In the genomic region with DNA sequence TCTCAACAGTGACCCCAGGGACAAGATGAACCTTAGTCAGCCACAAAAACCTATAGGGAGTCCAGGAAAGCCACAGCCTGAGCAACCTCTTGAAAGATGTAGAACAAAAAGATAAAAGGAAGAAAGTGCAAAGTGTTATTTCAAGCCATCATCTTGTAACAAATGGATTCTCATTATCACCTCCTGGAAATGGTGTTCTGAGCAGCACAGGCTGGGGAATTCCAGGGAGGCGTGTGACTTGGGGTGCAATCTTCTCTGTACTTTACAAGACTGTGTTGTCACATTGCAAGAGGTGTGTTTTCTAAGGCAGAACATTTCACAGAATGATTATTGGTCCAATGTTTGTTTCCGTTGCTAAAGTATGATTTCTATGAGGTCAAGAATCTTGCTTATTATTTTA, we compare ENCODE assay signal across 28 cellular contexts.
A peak's percentile ranks its signal among the peaks of the same experiment; 100 is the strongest.
DNase-seq lines count a peak whose midpoint lies in the region; ATAC-seq, FAIRE-seq and TF ChIP-seq lines count a peak whose summit lies in the region.
"Had no signal": no experiment of that assay in that cellular context is flagged by ENCODE, and none has a peak within 500 bp of the region (broad histone marks: within the 10 kb centered on the region; RNA-seq: fewer than 3 reads in every experiment).

No MANE protein-coding gene starts in this region.

- ATAC-seq in activated T-cell treated with anti-CD3 and anti-CD28 coated beads, Interleukin-2, amount 50 U/mL, for 72 hours (replicated peaks in 1 of 2) = no peak
- ATAC-seq in GM12878 = peak; percentile 40; the same call in 1 of the 3 replicates

- H3K9me3 Mint-ChIP-seq in activated CD4-positive, alpha-beta T cell treated with anti-CD3 and anti-CD28 coated beads, Interleukin-2, amount 10 ng/mL, durations not matched to agents 24 days and 14 days = peaks cover 23% of the 10 kb centered on the region
- H3K9me3 Mint-ChIP-seq in activated T-cell treated with anti-CD3 and anti-CD28 coated beads, Interleukin-2, amount 50 U/mL, for 72 hours = peaks cover 0 to 5% of the 10 kb centered on the region in 2 donors
- H3K9me3 Mint-ChIP-seq in activated naive CD4-positive, alpha-beta T cell treated with anti-CD3 and anti-CD28 coated beads, Interleukin-2, amount 10 ng/mL, durations not matched to agents 7 days and 5 days = peaks cover 19% of the 10 kb centered on the region

- FAIRE-seq in GM12878 (lab: Jason Lieb, UNC) = no peak
- FAIRE-seq: A204.1, GM12892, GM18507 had no signal

- no peaks in the 10 kb centered on the region for H3K36me3 ChIP-seq in GM12878 (ENCODE audit: control insufficient read depth in 2 of 2, insufficient read depth in 2 of 2, low read length in 1 of 2)
- H3K36me3 ChIP-seq: BE2C had no signal

- WGBS in GM12878 (ENCODE audit: insufficient coverage, insufficient replicate concordance, low lambda C conversion rate, missing lambda C conversion rate) = 2% methylated on average over 2 of the region's 2 CpGs

- no peaks in the 10 kb centered on the region for H3K79me2 ChIP-seq in GM12878 (ENCODE audit: control insufficient read depth, insufficient read depth, low read length)

- no peak for TF ChIP-seq CTCF in GM12878 (IDR thresholded peaks at IDR 0.05 in 2 of 3, conservative IDR thresholded peaks at IDR 0.05 in 1 of 3; ENCODE audit: control insufficient read depth in 2 of 3, extremely low read depth in 1 of 3, insufficient read depth in 1 of 3, low read depth in 3 of 3, low read length in 3 of 3)
- no peak for TF ChIP-seq CTCF in GM10248 (IDR thresholded peaks at IDR 0.05; ENCODE audit: control extremely low read depth, extremely low read depth, low read depth, missing control alignments)

- RAD21 ChIA-PET in GM12878 (lab: Charles Lee; ENCODE audit: unreplicated experiment) = no interaction called here

- H3K27ac ChIP-seq in GM12878 (ENCODE audit: control insufficient read depth, insufficient read depth) = no peak overlapping the region
- H3K27ac ChIP-seq: BLaER1 had no signal

- no peak overlapping the region for H3K9ac ChIP-seq in GM12878 (ENCODE audit: control insufficient read depth, insufficient read depth, low read length)
- H3K9ac ChIP-seq: BLaER1 had no signal

- SMC1A ChIA-PET in GM12878 (lab: Charles Lee; ENCODE audit: uncharacterized antibody, unreplicated experiment) = no interaction called here

- peak overlapping the region; percentile 45 for H3K27ac Mint-ChIP-seq in activated CD4-positive, alpha-beta T cell treated with anti-CD3 and anti-CD28 coated beads, Interleukin-2, amount 10 ng/mL, durations not matched to agents 24 days and 14 days
- peak overlapping the region; percentile 19 for H3K27ac Mint-ChIP-seq in activated T-cell treated with anti-CD3 and anti-CD28 coated beads, Interleukin-2, amount 50 U/mL, for 72 hours
- H3K27ac Mint-ChIP-seq in activated naive CD4-positive, alpha-beta T cell treated with anti-CD3 and anti-CD28 coated beads, Interleukin-2, amount 10 ng/mL, durations not matched to agents 7 days and 5 days = peak overlapping the region; percentile 39
- H3K27ac Mint-ChIP-seq: CD14-positive monocyte; CD4-positive, alpha-beta memory T cell; CD4-positive, CD25-positive, alpha-beta regulatory T cell had no signal

- H3K36me3 Mint-ChIP-seq in activated CD4-positive, alpha-beta T cell treated with anti-CD3 and anti-CD28 coated beads, Interleukin-2, amount 10 ng/mL, durations not matched to agents 24 days and 14 days (ENCODE audit: low read depth) = peaks cover 33% of the 10 kb centered on the region
- H3K36me3 Mint-ChIP-seq in activated T-cell treated with anti-CD3 and anti-CD28 coated beads, Interleukin-2, amount 50 U/mL, for 72 hours (ENCODE audit: insufficient read depth in 2 of 2) = peaks cover 2 to 7% of the 10 kb centered on the region in 2 donors
- H3K36me3 Mint-ChIP-seq in activated naive CD4-positive, alpha-beta T cell treated with anti-CD3 and anti-CD28 coated beads, Interleukin-2, amount 10 ng/mL, durations not matched to agents 7 days and 5 days = peaks cover 22% of the 10 kb centered on the region

- no peaks in the 10 kb centered on the region for H4K20me1 ChIP-seq in GM12878 (ENCODE audit: control insufficient read depth, insufficient read depth)

- peaks cover 6% of the 10 kb centered on the region for H3K4me1 Mint-ChIP-seq in activated CD4-positive, alpha-beta T cell treated with anti-CD3 and anti-CD28 coated beads, Interleukin-2, amount 10 ng/mL, durations not matched to agents 24 days and 14 days
- H3K4me1 Mint-ChIP-seq in activated T-cell treated with anti-CD3 and anti-CD28 coated beads, Interleukin-2, amount 50 U/mL, for 72 hours (ENCODE audit: low read depth) = no peaks in the 10 kb centered on the region
- H3K4me1 Mint-ChIP-seq in activated naive CD4-positive, alpha-beta T cell treated with anti-CD3 and anti-CD28 coated beads, Interleukin-2, amount 10 ng/mL, durations not matched to agents 7 days and 5 days = no peaks in the 10 kb centered on the region
- H3K4me1 Mint-ChIP-seq: CD14-positive monocyte had no signal

- H2AFZ ChIP-seq in GM12878 (ENCODE audit: control insufficient read depth, low read depth, low read length) = no peak overlapping the region

- H3K9me3 ChIP-seq in GM12878 (replicated peaks; ENCODE audit: control insufficient read depth, insufficient read depth, low read length) = no peaks in the 10 kb centered on the region; the same call in 2 of the 3 replicates
- H3K9me3 ChIP-seq: BE2C had no signal

- in situ Hi-C loops in GM12878 (cut with MboI) = no loop called here

- no peak overlapping the region for H3K4me2 ChIP-seq in GM12878 (ENCODE audit: control insufficient read depth, insufficient read depth)
- H3K4me2 ChIP-seq: BLaER1 had no signal

- no peak overlapping the region for H3K4me3 ChIP-seq in GM12878
- H3K4me3 ChIP-seq: BLaER1 had no signal

- no peaks in the 10 kb centered on the region for H3K4me1 ChIP-seq in GM12878 (ENCODE audit: control insufficient read depth, insufficient read depth, low read length)
- H3K4me1 ChIP-seq: BE2C, BLaER1 had no signal

- intact Hi-C loops in activated CD4-positive, alpha-beta T cell treated with anti-CD3 and anti-CD28 coated beads, Interleukin-2, amount 10 ng/mL, durations not matched to agents 24 days and 14 days (cut with micrococcal nuclease) = no loop called here
- intact Hi-C loops in GM12878 (cut with micrococcal nuclease; ENCODE audit: unreplicated experiment) = no loop called here

- H3K27me3 Mint-ChIP-seq in activated CD4-positive, alpha-beta T cell treated with anti-CD3 and anti-CD28 coated beads, Interleukin-2, amount 10 ng/mL, durations not matched to agents 24 days and 14 days = no peaks in the 10 kb centered on the region
- no peaks in the 10 kb centered on the region for H3K27me3 Mint-ChIP-seq in activated T-cell treated with anti-CD3 and anti-CD28 coated beads, Interleukin-2, amount 50 U/mL, for 72 hours (ENCODE audit: low read depth)
- H3K27me3 Mint-ChIP-seq in activated naive CD4-positive, alpha-beta T cell treated with anti-CD3 and anti-CD28 coated beads, Interleukin-2, amount 10 ng/mL, durations not matched to agents 7 days and 5 days = no peaks in the 10 kb centered on the region
- H3K27me3 Mint-ChIP-seq: CD4-positive, alpha-beta memory T cell; CD4-positive, CD25-positive, alpha-beta regulatory T cell; CD8-positive, alpha-beta memory T cell had no signal

- TF ChIP-seq RAD21 in GM12878 (IDR thresholded peaks at IDR 0.05; ENCODE audit: insufficient read depth, low read depth, low read length) = no peak

- CTCF ChIA-PET in activated naive CD4-positive, alpha-beta T cell treated with anti-CD3 and anti-CD28 coated beads, Interleukin-2, amount 10 ng/mL, durations not matched to agents 7 days and 5 days (lab: Charles Lee) = no interaction called here
- CTCF ChIA-PET in GM12878 (lab: Yijun Ruan, JAX) (no interaction called here), GM10248 (lab: Yijun Ruan, JAX) (no interaction called here)

- POLR2A ChIA-PET in GM12878 (lab: Charles Lee) = no interaction called here
- POLR2A ChIA-PET in GM10248 (lab: Yijun Ruan, JAX) = no interaction called here

- no peak for TF ChIP-seq POLR2A in GM12878 (IDR thresholded peaks at IDR 0.05; ENCODE audit: low read depth, low read length)

- H3K4me3 Mint-ChIP-seq in activated CD4-positive, alpha-beta T cell treated with anti-CD3 and anti-CD28 coated beads, Interleukin-2, amount 10 ng/mL, durations not matched to agents 24 days and 14 days = no peak overlapping the region
- H3K4me3 Mint-ChIP-seq in activated T-cell treated with anti-CD3 and anti-CD28 coated beads, Interleukin-2, amount 50 U/mL, for 72 hours = no peak overlapping the region
- H3K4me3 Mint-ChIP-seq in activated naive CD4-positive, alpha-beta T cell treated with anti-CD3 and anti-CD28 coated beads, Interleukin-2, amount 10 ng/mL, durations not matched to agents 7 days and 5 days = no peak overlapping the region
- H3K4me3 Mint-ChIP-seq: CD14-positive monocyte; CD4-positive, alpha-beta memory T cell; CD4-positive, CD25-positive, alpha-beta regulatory T cell; CD8-positive, alpha-beta memory T cell had no signal

- no peak for TF ChIP-seq EP300 in GM12878 (IDR thresholded peaks at IDR 0.05; ENCODE audit: borderline replicate concordance in 1 of 2, control insufficient read depth in 1 of 2, low read depth in 2 of 2, low read length in 2 of 2)

- DNase-seq in activated CD4-positive, alpha-beta T cell treated with anti-CD3 and anti-CD28 coated beads, Interleukin-2, amount 10 ng/mL, durations not matched to agents 24 days and 14 days = no peak
- DNase-seq in activated CD4-positive, alpha-beta T cell treated with anti-CD3 and anti-CD28 coated beads for 1 hour = no peak
- no peak for DNase-seq in activated T-cell treated with anti-CD3 and anti-CD28 coated beads, Interleukin-2, amount 50 U/mL, for 72 hours
- no peak for DNase-seq in activated T-cell treated with anti-CD3 and anti-CD28 coated beads for 4 hours
- DNase-seq in activated naive CD4-positive, alpha-beta T cell treated with anti-CD3 and anti-CD28 coated beads, Interleukin-2, amount 10 ng/mL, durations not matched to agents 7 days and 5 days = no peak
- DNase-seq in activated naive CD4-positive, alpha-beta T cell (lab: John Stamatoyannopoulos, UW) = no peak
- DNase-seq in GM12878 (ENCODE audit: low read depth, low spot score) = no peak
- no peak for DNase-seq in GM10248 (ENCODE audit: extremely low spot score)
- DNase-seq: 8988T; ACHN; BE2C; C1 segment of cervical spinal cord; CD4-positive, alpha-beta memory T cell; CD4-positive, CD25-positive, alpha-beta regulatory T cell; CD8-positive, alpha-beta memory T cell; COR-L47; DMS 273 treated with DMSO at 0.1 percent for 48 hours; DMS153; DMS53; DMS79; DND-41; EL; GDM1 had no signal

- BruUV-seq in GM12878 (replicated peaks; lab: Mats Ljungman, UMichigan) = no TSS peak

- no peaks in the 10 kb centered on the region for H3K27me3 ChIP-seq in GM12878 (replicated peaks in 1 of 2; ENCODE audit: control insufficient read depth in 2 of 2, insufficient read depth in 2 of 2, low read length in 1 of 2)
- H3K27me3 ChIP-seq: BE2C, BLaER1 had no signal
